ENCODE assay signal across 31 cellular contexts in genomic region chr1:11453742-11454442, GRCh38. TPM values are rescaled to one million over a fixed set of nuclear protein-coding genes. Genes with fewer than 3 reads are reported as not detected.
DNase-seq lines count a peak whose midpoint lies in the region; ATAC-seq and TF ChIP-seq lines count a peak whose summit lies in the region.
"Had no signal": no experiment of that assay in that cellular context is flagged by ENCODE, and none has a peak within 500 bp of the region (broad histone marks: within the 10 kb centered on the region; RNA-seq: fewer than 3 reads in every experiment).

No MANE protein-coding gene starts in this region.

- H3K9me3 ChIP-seq in HCT116 (ENCODE audit: control insufficient read depth in 1 of 2, insufficient read depth in 1 of 2, low read depth in 1 of 2, low read length in 2 of 2) (no peaks in the 10 kb centered on the region), neuronal stem cell (replicated peaks in 1 of 2; ENCODE audit: control insufficient read depth in 2 of 2, insufficient read depth in 1 of 2, low read depth in 1 of 2, low read length in 2 of 2) (no peaks in the 10 kb centered on the region)
- H3K9me3 ChIP-seq: Peyer's patch, SJSA1, uterus had no signal

- H4K20me1 ChIP-seq in HCT116 (ENCODE audit: insufficient read depth), result no peaks in the 10 kb centered on the region

- peak; percentile 80 for DNase-seq in DMS 273 (lab: John Stamatoyannopoulos, UW; ENCODE audit: unreplicated experiment)
- DNase-seq in HCT116 (ENCODE audit: low read depth, low spot score), result no peak
- DNase-seq in NCI-H82 (lab: John Stamatoyannopoulos, UW), result peak; percentile 94
- no peak for DNase-seq in neuronal stem cell (ENCODE audit: low spot score)
- DNase-seq in amygdala (lab: John Stamatoyannopoulos, UW), result no peak
- DNase-seq in activated T-helper 1 cell treated with anti-CD3 and anti-CD28 coated beads, Interleukin-12 subunit alpha, Interleukin-12 subunit beta, Interleukin-2, Interleukin-4 antibody, amounts not matched to agents 30 ng/mL and 10 ng/mL and 1 ng/mL, durations not matched to agents 14 hours and 24 hours and 36 hours (ENCODE audit: low spot score), result no peak
- DNase-seq: activated CD4-positive, alpha-beta memory T cell treated with anti-CD3 and anti-CD28 coated beads for 36 hours; activated CD4-positive, CD25-positive, alpha-beta regulatory T cell treated with anti-CD3 and anti-CD28 coated beads, Interleukin-2, amount 50 U/mL, for 72 hours; activated CD8-positive, alpha-beta memory T cell treated with anti-CD3 and anti-CD28 coated beads, Interleukin-2, amount 50 U/mL, for 48 hours; CD4-positive, alpha-beta T cell; effector CD8-positive, alpha-beta T cell; foreskin fibroblast; GF-D8; left colon; mesenchymal stem cell; NCI-H1048; NCI-H187; Peyer's patch; stimulated activated CD4-positive, alpha-beta T cell treated with anti-CD3 and anti-CD28 coated beads, Interleukin-12 subunit alpha, Interleukin-12 subunit beta, amount 100 ng/mL, for 4 hours; stimulated activated CD4-positive, alpha-beta T cell treated with anti-CD3 and anti-CD28 coated beads, Interleukin-4, amount 100 ng/mL, for 1 hour; substantia nigra; uterus had no signal

- H3K27me3 ChIP-seq in HCT116 (ENCODE audit: insufficient read depth, low read length), result peaks cover 13% of the 10 kb centered on the region
- peaks cover 0 to 78% (median 0%) of the 10 kb centered on the region in 3 experiments for H3K27me3 ChIP-seq in neuronal stem cell (ENCODE audit: control insufficient read depth in 3 of 3, insufficient read depth in 3 of 3, low read depth in 1 of 3, low read length in 3 of 3)
- H3K27me3 ChIP-seq: neural progenitor cell, Peyer's patch, uterus had no signal

- no peak overlapping the region for H4K91ac ChIP-seq in neuronal stem cell (ENCODE audit: low read depth, low read length, poor library complexity)

- no peak overlapping the region for H3K14ac ChIP-seq in neuronal stem cell (ENCODE audit: low read length)

- H3K9me3 Mint-ChIP-seq in activated T-helper 1 cell treated with anti-CD3 and anti-CD28 coated beads, Interleukin-12 subunit alpha, Interleukin-12 subunit beta, Interleukin-2, Interleukin-4 antibody, amounts not matched to agents 30 ng/mL and 10 ng/mL and 1 ng/mL, durations not matched to agents 14 hours and 24 hours and 36 hours, result no peaks in the 10 kb centered on the region
- H3K9me3 Mint-ChIP-seq: activated CD4-positive, alpha-beta memory T cell treated with anti-CD3 and anti-CD28 coated beads for 36 hours; activated naive CD4-positive, alpha-beta T cell treated with anti-CD3 and anti-CD28 coated beads, Interleukin-2, amount 50 U/mL, for 24 hours; activated T-helper 17 cell treated with anti-CD3 and anti-CD28 coated beads, Interleukin-2, amount 50 U/mL, for 72 hours; CD4-positive, alpha-beta T cell; neural progenitor cell had no signal

- H3K4me3 Mint-ChIP-seq in activated T-helper 1 cell treated with anti-CD3 and anti-CD28 coated beads, Interleukin-12 subunit alpha, Interleukin-12 subunit beta, Interleukin-2, Interleukin-4 antibody, amounts not matched to agents 30 ng/mL and 10 ng/mL and 1 ng/mL, durations not matched to agents 14 hours and 24 hours and 36 hours, result no peak overlapping the region
- H3K4me3 Mint-ChIP-seq: activated CD4-positive, alpha-beta memory T cell treated with anti-CD3 and anti-CD28 coated beads for 36 hours; activated naive CD4-positive, alpha-beta T cell treated with anti-CD3 and anti-CD28 coated beads, Interleukin-2, amount 50 U/mL, for 24 hours; activated T-helper 17 cell treated with anti-CD3 and anti-CD28 coated beads, Interleukin-2, amount 50 U/mL, for 72 hours; CD4-positive, alpha-beta T cell; neural progenitor cell had no signal

- POLR2A ChIA-PET in HCT116 (lab: Charles Lee), result no interaction called here

- H3K36me3 ChIP-seq in HCT116 (ENCODE audit: control insufficient read depth in 1 of 2, insufficient read depth in 2 of 2, low read length in 2 of 2) (no peaks in the 10 kb centered on the region), neuronal stem cell (replicated peaks in 1 of 2; ENCODE audit: control insufficient read depth in 2 of 2, insufficient read depth in 2 of 2, low read length in 2 of 2) (no peaks in the 10 kb centered on the region)
- H3K36me3 ChIP-seq: neural progenitor cell, Peyer's patch, SJSA1, uterus had no signal

- no peaks in the 10 kb centered on the region for H3K79me2 ChIP-seq in HCT116 (ENCODE audit: insufficient read depth, low read length)

- no peak overlapping the region for H3K27ac Mint-ChIP-seq in activated T-helper 1 cell treated with anti-CD3 and anti-CD28 coated beads, Interleukin-12 subunit alpha, Interleukin-12 subunit beta, Interleukin-2, Interleukin-4 antibody, amounts not matched to agents 30 ng/mL and 10 ng/mL and 1 ng/mL, durations not matched to agents 14 hours and 24 hours and 36 hours
- H3K27ac Mint-ChIP-seq: activated CD4-positive, alpha-beta memory T cell treated with anti-CD3 and anti-CD28 coated beads for 36 hours; activated naive CD4-positive, alpha-beta T cell treated with anti-CD3 and anti-CD28 coated beads, Interleukin-2, amount 50 U/mL, for 24 hours; activated T-helper 17 cell treated with anti-CD3 and anti-CD28 coated beads, Interleukin-2, amount 50 U/mL, for 72 hours; CD4-positive, alpha-beta T cell had no signal

- peak overlapping the region; percentile 87 for H3K18ac ChIP-seq in neuronal stem cell (ENCODE audit: low read length)

- no peaks in the 10 kb centered on the region for H3K4me1 Mint-ChIP-seq in activated T-helper 1 cell treated with anti-CD3 and anti-CD28 coated beads, Interleukin-12 subunit alpha, Interleukin-12 subunit beta, Interleukin-2, Interleukin-4 antibody, amounts not matched to agents 30 ng/mL and 10 ng/mL and 1 ng/mL, durations not matched to agents 14 hours and 24 hours and 36 hours (ENCODE audit: low read depth)

- no peak overlapping the region for H2BK120ac ChIP-seq in neuronal stem cell (ENCODE audit: low read depth, low read length)

- H3K9ac ChIP-seq in HCT116 (ENCODE audit: low read length) (no peak overlapping the region), neuronal stem cell (ENCODE audit: low read depth, low read length, poor library complexity) (peak overlapping the region; percentile 73)
- H3K9ac ChIP-seq: neural progenitor cell had no signal

- no peaks in the 10 kb centered on the region for H3K36me3 Mint-ChIP-seq in activated T-helper 1 cell treated with anti-CD3 and anti-CD28 coated beads, Interleukin-12 subunit alpha, Interleukin-12 subunit beta, Interleukin-2, Interleukin-4 antibody, amounts not matched to agents 30 ng/mL and 10 ng/mL and 1 ng/mL, durations not matched to agents 14 hours and 24 hours and 36 hours (ENCODE audit: low read depth)
- H3K36me3 Mint-ChIP-seq: activated CD4-positive, alpha-beta memory T cell treated with anti-CD3 and anti-CD28 coated beads for 36 hours; activated naive CD4-positive, alpha-beta T cell treated with anti-CD3 and anti-CD28 coated beads, Interleukin-2, amount 50 U/mL, for 24 hours; neural progenitor cell had no signal

- BruUV-seq in HCT116 (replicated peaks; lab: Mats Ljungman, UMichigan), result no TSS peak

- TF ChIP-seq RAD21 in HCT116 (IDR thresholded peaks at IDR 0.05; ENCODE audit: low read depth), result no peak

- no peak overlapping the region for H2BK12ac ChIP-seq in neuronal stem cell (ENCODE audit: low read length)

- H3K27ac ChIP-seq in HCT116 (ENCODE audit: low read depth, low read length), result no peak overlapping the region
- H3K27ac ChIP-seq in neuronal stem cell (replicated peaks; ENCODE audit: low read length), result no peak overlapping the region
- H3K27ac ChIP-seq: neural progenitor cell, Peyer's patch, SJSA1, uterus had no signal

- intact Hi-C loops in HCT116 (cut with micrococcal nuclease), result no loop called here
- intact Hi-C loops in activated T-helper 1 cell treated with anti-CD3 and anti-CD28 coated beads, Interleukin-12 subunit alpha, Interleukin-12 subunit beta, Interleukin-2, Interleukin-4 antibody, amounts not matched to agents 30 ng/mL and 10 ng/mL and 1 ng/mL, durations not matched to agents 14 hours and 24 hours and 36 hours (cut with micrococcal nuclease), result no loop called here

- peak overlapping the region; percentile 64 for H2AK5ac ChIP-seq in neuronal stem cell (ENCODE audit: low read depth, low read length)

- H2AFZ ChIP-seq in HCT116 (ENCODE audit: low read depth, low read length, poor library complexity, severe bottlenecking), result no peak overlapping the region
- H2AFZ ChIP-seq in neuronal stem cell (ENCODE audit: low read length), result no peak overlapping the region
- H2AFZ ChIP-seq: neural progenitor cell had no signal

- H3K4me1 ChIP-seq in HCT116 (ENCODE audit: control insufficient read depth in 1 of 2, insufficient read depth in 2 of 2, low read length in 2 of 2), result no peaks in the 10 kb centered on the region
- H3K4me1 ChIP-seq in neuronal stem cell (ENCODE audit: control insufficient read depth in 2 of 2, insufficient read depth in 1 of 2, low read depth in 1 of 2, low read length in 2 of 2), result peaks cover 2 to 4% of the 10 kb centered on the region in 2 donors
- H3K4me1 ChIP-seq: neural progenitor cell, Peyer's patch, SJSA1, uterus had no signal

- no peak overlapping the region for H3K4me2 ChIP-seq in HCT116 (ENCODE audit: low read length)
- no peak overlapping the region for H3K4me2 ChIP-seq in neuronal stem cell (ENCODE audit: insufficient read depth, low read length, poor library complexity, severe bottlenecking)
- H3K4me2 ChIP-seq: neural progenitor cell had no signal

- CTCF ChIA-PET in HCT116 (lab: Charles Lee), result no interaction called here

- H2BK5ac ChIP-seq in neuronal stem cell (ENCODE audit: low read length), result no peak overlapping the region

- H3K79me1 ChIP-seq in neuronal stem cell (ENCODE audit: low read depth, low read length), result no peaks in the 10 kb centered on the region

- TF ChIP-seq CTCF in HCT116 (IDR thresholded peaks at IDR 0.05 in 2 of 3, conservative IDR thresholded peaks at IDR 0.05 in 1 of 3; ENCODE audit: borderline replicate concordance in 1 of 3, insufficient read depth in 1 of 3, low read depth in 2 of 3, low read length in 2 of 3), result no peak

- no peaks in the 10 kb centered on the region for H3K9me2 ChIP-seq in HCT116 (ENCODE audit: insufficient read depth)

- H3K4me3 ChIP-seq in HCT116 (replicated peaks in 1 of 2; ENCODE audit: low read depth in 1 of 2, low read length in 2 of 2), result no peak overlapping the region
- H3K4me3 ChIP-seq in neuronal stem cell (ENCODE audit: low read length in 2 of 2), result no peak overlapping the region
- H3K4me3 ChIP-seq: neural progenitor cell, Peyer's patch, SJSA1, uterus had no signal

- H3K27me3 Mint-ChIP-seq in activated T-helper 1 cell treated with anti-CD3 and anti-CD28 coated beads, Interleukin-12 subunit alpha, Interleukin-12 subunit beta, Interleukin-2, Interleukin-4 antibody, amounts not matched to agents 30 ng/mL and 10 ng/mL and 1 ng/mL, durations not matched to agents 14 hours and 24 hours and 36 hours (ENCODE audit: insufficient read depth), result peaks cover 6% of the 10 kb centered on the region
- H3K27me3 Mint-ChIP-seq: activated CD4-positive, alpha-beta memory T cell treated with anti-CD3 and anti-CD28 coated beads for 36 hours; activated naive CD4-positive, alpha-beta T cell treated with anti-CD3 and anti-CD28 coated beads, Interleukin-2, amount 50 U/mL, for 24 hours; CD4-positive, alpha-beta T cell had no signal

- H2BK15ac ChIP-seq in neuronal stem cell (ENCODE audit: low read length), result peak overlapping the region; percentile 84

- ATAC-seq in HCT116 (0 out of 2 replicates have a peak, but pooled peaks have one; percentile 40), HG02763 (IDR thresholded peaks at IDR 0.05; ENCODE audit: unreplicated experiment) (no peak)
- ATAC-seq: activated T-helper 17 cell treated with anti-CD3 and anti-CD28 coated beads, Interleukin-2, amount 50 U/mL, for 72 hours; left colon; sciatic nerve had no signal

- TF ChIP-seq POLR2A in HCT116 (IDR thresholded peaks at IDR 0.05; ENCODE audit: borderline replicate concordance, extremely low read depth, insufficient read depth, insufficient read length), result no peak

- H3K4ac ChIP-seq in neuronal stem cell (ENCODE audit: low read length), result no peak overlapping the region

- H4K8ac ChIP-seq in neuronal stem cell (ENCODE audit: low read depth, low read length), result no peak overlapping the region

- RAD21 ChIA-PET in HCT116 (lab: Charles Lee; ENCODE audit: low non-redundant PET in 1 of 2, low total read pairs in 2 of 2, uncharacterized antibody in 2 of 2, unreplicated experiment in 2 of 2), result no interaction called here

- WGBS in neuronal stem cell (ENCODE audit: extremely low coverage in 2 of 2, insufficient read length in 2 of 2, insufficient replicate concordance in 1 of 2), 2 donors, result no CpG with 5 or more reads among the region's 26 CpGs

- peak overlapping the region; percentile 13 for H3K23ac ChIP-seq in neuronal stem cell (ENCODE audit: low read depth, low read length, poor library complexity)

RNA-seq across cellular contexts. Expression of gene DISP3, which starts 25.1 kb away (rescaled TPM):
- 2.3 TPM for total RNA-seq in HCT116 (2021; ENCODE audit: unreplicated experiment)
- polyA plus RNA-seq in HCT116 (2012), result 0.95 and 0.97 TPM in 2 replicates
- 1.1 TPM for polyA plus RNA-seq in neuronal stem cell (2013, experiment 1 of 2)
- polyA plus RNA-seq in neuronal stem cell (2013, experiment 2 of 2), result 1.3 TPM
- total RNA-seq in activated T-helper 1 cell treated with anti-CD3 and anti-CD28 coated beads, Interleukin-12 subunit alpha, Interleukin-12 subunit beta, Interleukin-2, Interleukin-4 antibody, amounts not matched to agents 30 ng/mL and 10 ng/mL and 1 ng/mL, durations not matched to agents 14 hours and 24 hours and 36 hours, result 0.41 and 0.44 TPM in 2 replicates
- total RNA-seq: bronchial epithelial cell, posterior vena cava, SJSA1 had no signal
- polyA plus RNA-seq: esophagus had no signal

Comparison
In these comparisons a context has a peak if more than half of its experiments do, and no peak if none do; other contexts are left out.
1. DNase-seq: peak in DMS 273 (single experiment) and NCI-H82 (single experiment); none in HCT116 (single experiment), neuronal stem cell (single experiment), amygdala (0 of 56) and activated T-helper 1 cell treated with anti-CD3 and anti-CD28 coated beads, Interleukin-12 subunit alpha, Interleukin-12 subunit beta, Interleukin-2, Interleukin-4 antibody, amounts not matched to agents 30 ng/mL and 10 ng/mL and 1 ng/mL, durations not matched to agents 14 hours and 24 hours and 36 hours (single experiment).